ENCODE assay signal across 15 cellular contexts in genomic region chr5:36418172-36418979, GRCh38.
DNase-seq lines count a peak whose midpoint lies in the region; ATAC-seq and TF ChIP-seq lines count a peak whose summit lies in the region.
"Had no signal": no experiment of that assay in that cellular context is flagged by ENCODE, and none has a peak within 500 bp of the region (broad histone marks: within the 10 kb centered on the region; RNA-seq: fewer than 3 reads in every experiment).

No MANE protein-coding gene starts in this region.

- TF ChIP-seq CTCF in RWPE1 (conservative IDR thresholded peaks at IDR 0.05; ENCODE audit: low read depth): no peak
- no peak for TF ChIP-seq CTCF in esophagus squamous epithelium (IDR thresholded peaks at IDR 0.05)

- no peaks in the 10 kb centered on the region for H3K9me3 ChIP-seq in esophagus squamous epithelium
- H3K9me3 ChIP-seq: neutrophil, Peyer's patch, transverse colon had no signal

- WGBS in esophagus squamous epithelium, 2 donors: 40 to 45% methylated on average over 6 of the region's 6 CpGs

- H3K4me3 ChIP-seq in esophagus squamous epithelium: no peak overlapping the region
- H3K4me3 ChIP-seq: Peyer's patch, transverse colon had no signal

- H3K27ac ChIP-seq in RWPE1: no peak overlapping the region
- H3K27ac ChIP-seq in esophagus squamous epithelium: peak overlapping the region; percentile 65 to 73 (median 70)
- H3K27ac ChIP-seq: neutrophil, Peyer's patch, transverse colon had no signal

- POLR2A ChIA-PET in RWPE1 (lab: Yijun Ruan, JAX; ENCODE audit: low non-redundant PET): interaction anchor here (0.5 kb wide), 1 partner anchor 161 kb away, joined by 3 read pairs; no protein-coding TSS in a partner anchor

- DNase-seq in HCEC 1CT (peak; percentile 27), RWPE1 (ENCODE audit: low spot score) (peak; percentile 73), esophagus squamous epithelium (lab: John Stamatoyannopoulos, UW) (no peak), renal cortical epithelial cell (ENCODE audit: low read depth) (peak; percentile 76), SHP77 (lab: John Stamatoyannopoulos, UW) (no peak)
- DNase-seq: activated naive CD4-positive, alpha-beta T cell treated with anti-CD3 and anti-CD28 coated beads, Interleukin-2, amount 50 U/mL, for 16 hours; left ventricle myocardium superior; NCI-H146; Peyer's patch; retina; stimulated activated naive CD4-positive, alpha-beta T cell; transverse colon had no signal

- H3K36me3 ChIP-seq in esophagus squamous epithelium: no peaks in the 10 kb centered on the region
- H3K36me3 ChIP-seq: neutrophil, Peyer's patch, transverse colon had no signal

- intact Hi-C loops in esophagus squamous epithelium (cut with DNase I): loop anchor here (5.0 kb wide), 2 partner anchors 39 to 274 kb away; no protein-coding TSS in a partner anchor

- ATAC-seq in GM19397 (IDR thresholded peaks at IDR 0.05; ENCODE audit: unreplicated experiment) (no peak), HG02981 (IDR thresholded peaks at IDR 0.05; ENCODE audit: unreplicated experiment) (no peak)

- peaks cover 3 to 56% (median 21%) of the 10 kb centered on the region in 3 donors for H3K4me1 ChIP-seq in esophagus squamous epithelium
- H3K4me1 ChIP-seq: Peyer's patch, transverse colon had no signal

- TF ChIP-seq POLR2A in esophagus squamous epithelium (IDR thresholded peaks at IDR 0.05): no peak

- no peaks in the 10 kb centered on the region for H3K27me3 ChIP-seq in esophagus squamous epithelium
- H3K27me3 ChIP-seq: neutrophil, Peyer's patch, transverse colon had no signal

- CTCF ChIA-PET in RWPE1 (lab: Yijun Ruan, JAX): interaction anchor here (0.6 to 4.2 kb wide), 7 partner anchors 74 to 359 kb away, joined by 3 to 16 read pairs (median 6); no protein-coding TSS in a partner anchor

Comparison
In these comparisons a context has a peak if more than half of its experiments do, and no peak if none do; other contexts are left out.
1. DNase-seq: peak in HCEC 1CT (single experiment), RWPE1 (single experiment) and renal cortical epithelial cell (single experiment); none in esophagus squamous epithelium (single experiment) and SHP77 (0 of 2).